ENCODE assay signal across 1 cellular context in the genomic region with DNA sequence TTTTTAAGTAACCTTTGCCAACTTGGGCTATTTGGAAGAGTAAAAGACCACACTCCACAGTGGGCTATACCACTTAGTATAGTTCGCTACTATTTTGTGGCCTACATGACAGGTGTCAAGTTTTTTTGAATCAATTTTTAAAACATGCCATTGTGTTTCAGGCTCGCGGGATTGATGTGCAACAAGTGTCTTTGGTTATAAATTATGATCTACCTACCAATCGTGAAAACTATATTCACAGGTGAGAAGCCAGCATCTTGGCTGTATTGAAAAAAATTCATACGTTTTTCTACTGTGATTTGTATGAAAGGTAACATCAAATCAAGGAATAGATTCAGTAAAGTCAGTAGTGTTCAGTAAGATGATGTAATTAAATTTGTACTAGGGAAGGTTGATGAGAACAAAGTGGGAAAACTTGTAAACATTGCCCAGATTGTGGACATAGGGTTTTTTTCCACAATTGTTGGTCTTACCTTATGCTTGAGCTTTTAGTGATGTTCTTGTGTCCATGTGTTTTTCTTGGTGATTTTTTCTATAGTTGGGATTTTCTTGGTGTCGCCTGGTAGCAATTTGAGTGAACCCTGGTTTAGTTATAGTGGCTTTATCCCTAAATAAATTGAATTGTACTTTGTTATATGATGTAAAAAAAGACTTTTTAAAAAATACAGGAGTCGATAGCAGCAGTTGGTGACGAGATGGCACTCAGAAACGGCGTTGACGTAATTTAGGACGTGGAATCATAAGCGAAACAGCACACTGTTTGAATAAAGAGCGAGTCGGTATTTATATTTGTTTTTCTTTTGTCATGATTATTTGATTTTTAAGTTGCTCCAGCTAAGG.
TF ChIP-seq lines count a peak whose summit lies in the region.

No MANE protein-coding gene starts in this region.

TF ChIP-seq in GM12878, 131 proteins besides CTCF, POLR2A, EP300 and RAD21:
- TF ChIP-seq POLR2AphosphoS5 (IDR thresholded peaks at IDR 0.05; ENCODE audit: low read length) (0 out of 2 replicates have a peak, but pooled peaks have one; percentile 8), ATF7 (IDR thresholded peaks at IDR 0.05; ENCODE audit: low read depth) (peak; percentile 19; the same call in 1 of the 2 replicates), ZBED1 (IDR thresholded peaks at IDR 0.05; ENCODE audit: borderline replicate concordance) (peak; percentile 30), SMARCA5 (IDR thresholded peaks at IDR 0.05) (no peak)
